ENCODE assay signal across 32 cellular contexts in genomic region chr5:178563621-178564020, GRCh38. TPM values are rescaled to one million over a fixed set of nuclear protein-coding genes. Genes with fewer than 3 reads are reported as not detected.
"Had no signal": no experiment of that assay in that cellular context is flagged by ENCODE, and none has a peak within 500 bp of the region (broad histone marks: within the 10 kb centered on the region; RNA-seq: fewer than 3 reads in every experiment).

No MANE protein-coding gene starts in this region.

- H3K9me3 Mint-ChIP-seq: activated CD4-positive, alpha-beta memory T cell treated with anti-CD3 and anti-CD28 coated beads for 36 hours; activated naive CD4-positive, alpha-beta T cell treated with anti-CD3 and anti-CD28 coated beads for 36 hours; activated naive CD4-positive, alpha-beta T cell treated with anti-CD3 and anti-CD28 coated beads, Interleukin-2, amount 50 U/mL, for 72 hours; activated T-cell treated with anti-CD3 and anti-CD28 coated beads, Interleukin-2, amount 50 U/mL, for 4 hours; activated T-helper 1 cell treated with anti-CD3 and anti-CD28 coated beads, Interleukin-12 subunit alpha, Interleukin-12 subunit beta, Interleukin-2, Interleukin-4 antibody, amounts not matched to agents 30 ng/mL and 10 ng/mL and 1 ng/mL, durations not matched to agents 14 hours and 24 hours and 36 hours; T-helper 1 cell treated with Interleukin-12 subunit alpha and Interleukin-12 subunit beta and Interleukin-4 antibody, amounts not matched to agents 30 μg/mL and 1 μg/mL, for 36 hours; T-helper 2 cell treated with Interferon-gamma antibody and Interleukin-4, amounts not matched to agents 5 μg/mL and 100 μg/mL, for 36 hours had no signal

- H3K4me3 Mint-ChIP-seq: activated B cell treated with CpG ODN at 0.5 μM for 24 hours; activated CD4-positive, alpha-beta memory T cell treated with anti-CD3 and anti-CD28 coated beads for 36 hours; activated naive CD4-positive, alpha-beta T cell treated with anti-CD3 and anti-CD28 coated beads for 36 hours; activated T-cell treated with anti-CD3 and anti-CD28 coated beads, Interleukin-2, amount 50 U/mL, for 4 hours; activated T-helper 1 cell treated with anti-CD3 and anti-CD28 coated beads, Interleukin-12 subunit alpha, Interleukin-12 subunit beta, Interleukin-2, Interleukin-4 antibody, amounts not matched to agents 30 ng/mL and 10 ng/mL and 1 ng/mL, durations not matched to agents 14 hours and 24 hours and 36 hours; T-helper 1 cell treated with Interleukin-12 subunit alpha and Interleukin-12 subunit beta and Interleukin-4 antibody, amounts not matched to agents 30 μg/mL and 1 μg/mL, for 36 hours; T-helper 2 cell treated with Interferon-gamma antibody and Interleukin-4, amounts not matched to agents 5 μg/mL and 100 μg/mL, for 36 hours had no signal

- DNase-seq: activated B cell treated with CpG ODN at 0.5 μM for 24 hours; activated CD4-positive, alpha-beta memory T cell treated with anti-CD3 and anti-CD28 coated beads for 36 hours; activated CD4-positive, alpha-beta T cell treated with anti-CD3 and anti-CD28 coated beads for 4 hours; activated CD4-positive, alpha-beta T cell treated with anti-CD3 and anti-CD28 coated beads, Interleukin-2, amount 50 U/mL, for 1 hour; activated CD4-positive, CD25-positive, alpha-beta regulatory T cell treated with anti-CD3 and anti-CD28 coated beads, Interleukin-2, amount 50 U/mL, for 72 hours; activated CD8-positive, alpha-beta memory T cell treated with anti-CD3 and anti-CD28 coated beads, Interleukin-2, amount 50 U/mL, for 4 hours; activated gamma-delta T cell treated with Interleukin-2 at 50 U/mL for 16 hours; activated naive CD4-positive, alpha-beta T cell treated with anti-CD3 and anti-CD28 coated beads for 36 hours; activated T-cell treated with anti-CD3 and anti-CD28 coated beads for 4 hours; activated T-cell treated with anti-CD3 and anti-CD28 coated beads, Interleukin-2, amount 50 U/mL, for 4 hours; adrenal gland; body of pancreas; MM.1S; NCI-H1092 treated with DMSO at 0.1 percent for 48 hours; NCI-H1417; NCI-H146; NCI-H187; NCI-H2081; NCI-H2171 treated with DMSO at 0.1 percent for 48 hours; NCI-H2227 treated with DMSO at 0.1 percent for 48 hours; NCI-H446; SHP77; SJCRH30 had no signal

- H3K4me2 ChIP-seq: KMS-11 had no signal

- H3K36me3 Mint-ChIP-seq: activated CD4-positive, alpha-beta memory T cell treated with anti-CD3 and anti-CD28 coated beads for 36 hours had no signal

- H3K9ac ChIP-seq: KMS-11 had no signal

- H3K4me1 ChIP-seq: adrenal gland, body of pancreas, breast epithelium, SJCRH30 had no signal

- H3K27ac ChIP-seq: adrenal gland, body of pancreas, breast epithelium, KMS-11, SJCRH30, SK-N-MC had no signal

- H3K9me3 ChIP-seq: adrenal gland, body of pancreas, breast epithelium, SJCRH30 had no signal

- ATAC-seq: activated naive CD4-positive, alpha-beta T cell treated with anti-CD3 and anti-CD28 coated beads, Interleukin-2, amount 50 U/mL, for 72 hours; activated T-cell treated with anti-CD3 and anti-CD28 coated beads, Interleukin-2, amount 50 U/mL, for 4 hours; body of pancreas; Panc1 had no signal

- H3K27me3 ChIP-seq: adrenal gland, body of pancreas, breast epithelium had no signal

- H3K27ac Mint-ChIP-seq: activated B cell treated with CpG ODN at 0.5 μM for 24 hours; activated CD4-positive, alpha-beta memory T cell treated with anti-CD3 and anti-CD28 coated beads for 36 hours; activated naive CD4-positive, alpha-beta T cell treated with anti-CD3 and anti-CD28 coated beads for 36 hours; activated naive CD4-positive, alpha-beta T cell treated with anti-CD3 and anti-CD28 coated beads, Interleukin-2, amount 50 U/mL, for 72 hours; activated T-helper 1 cell treated with anti-CD3 and anti-CD28 coated beads, Interleukin-12 subunit alpha, Interleukin-12 subunit beta, Interleukin-2, Interleukin-4 antibody, amounts not matched to agents 30 ng/mL and 10 ng/mL and 1 ng/mL, durations not matched to agents 14 hours and 24 hours and 36 hours; T-helper 1 cell treated with Interleukin-12 subunit alpha and Interleukin-12 subunit beta and Interleukin-4 antibody, amounts not matched to agents 30 μg/mL and 1 μg/mL, for 36 hours; T-helper 2 cell treated with Interferon-gamma antibody and Interleukin-4, amounts not matched to agents 5 μg/mL and 100 μg/mL, for 36 hours had no signal

RNA-seq across cellular contexts. Expression of gene COL23A1, which starts 26.6 kb away (rescaled TPM):
- total RNA-seq: activated B cell treated with CpG ODN at 0.5 μM for 24 hours; activated T-cell treated with anti-CD3 and anti-CD28 coated beads, Interleukin-2, amount 50 U/mL, for 4 hours; activated T-helper 1 cell treated with anti-CD3 and anti-CD28 coated beads, Interleukin-12 subunit alpha, Interleukin-12 subunit beta, Interleukin-2, Interleukin-4 antibody, amounts not matched to agents 30 ng/mL and 10 ng/mL and 1 ng/mL, durations not matched to agents 14 hours and 24 hours and 36 hours; body of pancreas; LHCN-M2; SJCRH30 had no signal
